In genomic region chr2:112547333-112547732, GRCh38 we compare ENCODE assay signal across 14 cellular contexts. TPM values are rescaled to one million over a fixed set of nuclear protein-coding genes. Genes with fewer than 3 reads are reported as not detected.
DNase-seq lines count a peak whose midpoint lies in the region; ATAC-seq and TF ChIP-seq lines count a peak whose summit lies in the region.
"Had no signal": no experiment of that assay in that cellular context is flagged by ENCODE, and none has a peak within 500 bp of the region (broad histone marks: within the 10 kb centered on the region; RNA-seq: fewer than 3 reads in every experiment).

No MANE protein-coding gene starts in this region.

- H3K4me3 ChIP-seq in fibroblast of the aortic adventitia (ENCODE audit: low read depth, low read length) (no peak overlapping the region), osteoblast (ENCODE audit: insufficient read depth, low read length) (no peak overlapping the region), dorsolateral prefrontal cortex (no peak overlapping the region)
- H3K4me3 ChIP-seq: gastroesophageal sphincter, prostate gland, thoracic aorta had no signal

- no peaks in the 10 kb centered on the region for H3K27me3 ChIP-seq in osteoblast (ENCODE audit: insufficient read depth, low read length)
- H3K27me3 ChIP-seq in dorsolateral prefrontal cortex, result no peaks in the 10 kb centered on the region
- H3K27me3 ChIP-seq: gastroesophageal sphincter had no signal

- no peaks in the 10 kb centered on the region for H4K20me1 ChIP-seq in osteoblast (ENCODE audit: insufficient read depth, low read length)

- ATAC-seq in GM19452 (IDR thresholded peaks at IDR 0.05; ENCODE audit: unreplicated experiment), result no peak
- ATAC-seq: gastroesophageal sphincter had no signal

- no peaks in the 10 kb centered on the region for H3K9me3 ChIP-seq in osteoblast (ENCODE audit: low read depth, low read length)
- H3K9me3 ChIP-seq: gastroesophageal sphincter, prostate gland, thoracic aorta had no signal

- DNase-seq in GM04504 (ENCODE audit: low read depth) (peak; percentile 9), NCI-H2196 treated with DMSO at 0.1 percent for 48 hours (lab: John Stamatoyannopoulos, UW; ENCODE audit: unreplicated experiment) (peak; percentile 50), fibroblast of the aortic adventitia (ENCODE audit: low read depth) (peak; percentile 67), renal cortical epithelial cell (ENCODE audit: low read depth) (peak; percentile 97), osteoblast (ENCODE audit: insufficient read length, low spot score, missing footprints) (no peak), NCI-H1417 treated with DMSO at 0.1 percent for 48 hours (lab: John Stamatoyannopoulos, UW) (no peak), dorsolateral prefrontal cortex (no peak)
- DNase-seq: activated CD4-positive, alpha-beta T cell treated with anti-CD3 and anti-CD28 coated beads, Interleukin-2, amount 10 ng/mL, durations not matched to agents 24 days and 14 days; DMS153; SW 1271 had no signal

- intact Hi-C loops in dorsolateral prefrontal cortex (cut with DNase I), result no loop called here

- no peak overlapping the region for H2AFZ ChIP-seq in osteoblast (ENCODE audit: low read length)

- H3K4me2 ChIP-seq in osteoblast (ENCODE audit: insufficient read depth, low read length), result no peak overlapping the region

- TF ChIP-seq CTCF in fibroblast of the aortic adventitia (IDR thresholded peaks at IDR 0.05; ENCODE audit: insufficient read depth, low read length), result no peak
- TF ChIP-seq CTCF in osteoblast (IDR thresholded peaks at IDR 0.05; ENCODE audit: extremely low read depth, low read depth, low read length), result no peak
- TF ChIP-seq CTCF in dorsolateral prefrontal cortex (IDR thresholded peaks at IDR 0.05 in 54 of 56, conservative IDR thresholded peaks at IDR 0.05 in 2 of 56; ENCODE audit: low read depth in 1 of 56, partially characterized antibody in 56 of 56), result no peak

- H3K79me2 ChIP-seq in osteoblast (ENCODE audit: insufficient read depth, low read length), result peaks cover 36% of the 10 kb centered on the region

- no peak overlapping the region for H3K27ac ChIP-seq in osteoblast (ENCODE audit: low read depth, low read length)
- no peak overlapping the region for H3K27ac ChIP-seq in dorsolateral prefrontal cortex
- H3K27ac ChIP-seq: gastroesophageal sphincter, prostate gland, thoracic aorta had no signal

- peaks cover 8% of the 10 kb centered on the region for H3K4me1 ChIP-seq in osteoblast (ENCODE audit: insufficient read depth, low read length)

- peaks cover 37% of the 10 kb centered on the region for H3K36me3 ChIP-seq in osteoblast (ENCODE audit: insufficient read depth, low read length)
- H3K36me3 ChIP-seq: prostate gland had no signal

RNA-seq across cellular contexts. Expression of gene POLR1B, which starts 5.1 kb away (rescaled TPM):
- total RNA-seq in fibroblast of the aortic adventitia (ENCODE audit: low replicate concordance), result 12.2 and 15.3 TPM in 2 replicates
- 19.3 and 33.0 TPM in 2 replicates for total RNA-seq in renal cortical epithelial cell
- 10.5 and 10.9 TPM in 2 replicates for total RNA-seq in osteoblast
- total RNA-seq in dorsolateral prefrontal cortex, result 10 to 100 TPM; 10.4 to 27.6 (median 17.8) TPM

RNA-seq across cellular contexts. Expression of gene CHCHD5, which starts 37.1 kb away (rescaled TPM):
- total RNA-seq in fibroblast of the aortic adventitia (ENCODE audit: low replicate concordance) (9.2 and 13.1 TPM in 2 replicates), renal cortical epithelial cell (3.1 and 6.4 TPM in 2 replicates), osteoblast (7.7 and 10.1 TPM in 2 replicates), dorsolateral prefrontal cortex (10 to 100 TPM in 117 of 120 experiments, 1 to 10 TPM in 3; 8.2 to 25.8 (median 17.1) TPM)

Comparison
In these comparisons a context has a peak if more than half of its experiments do, and no peak if none do; other contexts are left out.
1. DNase-seq: peak in GM04504 (single experiment), NCI-H2196 treated with DMSO at 0.1 percent for 48 hours (single experiment), fibroblast of the aortic adventitia (single experiment) and renal cortical epithelial cell (single experiment); none in osteoblast (single experiment), NCI-H1417 treated with DMSO at 0.1 percent for 48 hours (single experiment) and dorsolateral prefrontal cortex (0 of 10).